ENCODE assay signal across 23 cellular contexts in genomic region chr6:158070513-158070912, GRCh38.
DNase-seq lines count a peak whose midpoint lies in the region; ATAC-seq and TF ChIP-seq lines count a peak whose summit lies in the region.
"Had no signal": no experiment of that assay in that cellular context is flagged by ENCODE, and none has a peak within 500 bp of the region (broad histone marks: within the 10 kb centered on the region; RNA-seq: fewer than 3 reads in every experiment).

No MANE protein-coding gene starts in this region.

- H3K36me3 Mint-ChIP-seq in chondrocyte (ENCODE audit: low read depth), result peaks cover 32% of the 10 kb centered on the region

- no TSS peak for BruUV-seq in PC-3 (replicated peaks; lab: Mats Ljungman, UMichigan)

- POLR2A ChIA-PET in PC-3 (lab: Charles Lee; ENCODE audit: unreplicated experiment), result no interaction called here

- H3F3A ChIP-seq in PC-3 (ENCODE audit: low read length, unreplicated experiment), result peaks cover 6% of the 10 kb centered on the region

- H3K4me1 Mint-ChIP-seq in chondrocyte (ENCODE audit: low read depth), result peaks cover 43% of the 10 kb centered on the region

- H3K27me3 ChIP-seq in PC-3 (ENCODE audit: low read length) (no peaks in the 10 kb centered on the region), mesenchymal stem cell (ENCODE audit: control insufficient read depth in 1 of 2, insufficient read depth in 1 of 2, low read length in 2 of 2) (no peaks in the 10 kb centered on the region)
- H3K27me3 ChIP-seq: breast epithelium, tibial nerve had no signal

- peaks cover 46% of the 10 kb centered on the region for H3K4me1 ChIP-seq in PC-3 (ENCODE audit: insufficient read depth, low read length)
- H3K4me1 ChIP-seq in mesenchymal stem cell (ENCODE audit: control insufficient read depth, insufficient read depth, low read depth, low read length), result peaks cover 24% of the 10 kb centered on the region
- H3K4me1 ChIP-seq: breast epithelium had no signal

- DNase-seq in Ammon's horn (ENCODE audit: low spot score), result peak; percentile 61
- no peak for DNase-seq in PC-3
- DNase-seq in chondrocyte (ENCODE audit: low spot score), result no peak
- no peak for DNase-seq in mesenchymal stem cell
- DNase-seq in T1000 (lab: John Stamatoyannopoulos, UW), result no peak
- DNase-seq in NCI-H2227 treated with DMSO at 0.1 percent for 48 hours (lab: John Stamatoyannopoulos, UW), result no peak
- DNase-seq in coronary artery (ENCODE audit: low spot score), result no peak
- DNase-seq: activated CD4-positive, alpha-beta T cell treated with anti-CD3 and anti-CD28 coated beads for 1 hour; activated naive CD8-positive, alpha-beta T cell treated with anti-CD3 and anti-CD28 coated beads, Interleukin-2, amount 10 ng/mL, durations not matched to agents 7 days and 5 days; CD8-positive, alpha-beta memory T cell; KG1; lower lobe of right lung; NCI-H146; NCI-H2171 treated with DMSO at 0.1 percent for 48 hours; NCI-H526; small intestine; stimulated activated naive CD4-positive, alpha-beta T cell had no signal

- no peak overlapping the region for H4K8ac ChIP-seq in mesenchymal stem cell (ENCODE audit: low read length)

- H4K91ac ChIP-seq in mesenchymal stem cell (ENCODE audit: low read length), result no peak overlapping the region

- H3K4me3 ChIP-seq in PC-3 (ENCODE audit: low read length) (no peak overlapping the region), mesenchymal stem cell (ENCODE audit: insufficient read depth in 1 of 2, low read depth in 1 of 2, low read length in 2 of 2) (no peak overlapping the region), coronary artery (no peak overlapping the region)
- H3K4me3 ChIP-seq: breast epithelium, lower lobe of right lung, tibial nerve had no signal

- no peaks in the 10 kb centered on the region for H3K79me2 ChIP-seq in PC-3 (ENCODE audit: low read length)

- 0 out of 2 replicates have a peak overlapping the region, but pooled peaks have one; percentile 59 for H3K4me2 ChIP-seq in PC-3 (ENCODE audit: low read length)
- no peak overlapping the region for H3K4me2 ChIP-seq in mesenchymal stem cell (ENCODE audit: low read length, poor library complexity, severe bottlenecking)

- H4K20me1 ChIP-seq in PC-3 (ENCODE audit: low read length), result no peaks in the 10 kb centered on the region

- no peak overlapping the region for H2BK15ac ChIP-seq in mesenchymal stem cell (ENCODE audit: low read depth, poor library complexity, severe bottlenecking)

- H3K14ac ChIP-seq in mesenchymal stem cell (ENCODE audit: low read length in 2 of 2), result no peak overlapping the region

- no peak overlapping the region for H2BK120ac ChIP-seq in mesenchymal stem cell (ENCODE audit: low read depth, low read length)

- intact Hi-C loops in PC-3 (cut with micrococcal nuclease), result no loop called here

- H3K9me3 Mint-ChIP-seq in chondrocyte (ENCODE audit: low read depth), result no peaks in the 10 kb centered on the region
- H3K9me3 Mint-ChIP-seq: activated naive CD8-positive, alpha-beta T cell treated with anti-CD3 and anti-CD28 coated beads, Interleukin-2, amount 10 ng/mL, durations not matched to agents 7 days and 5 days; activated T-helper 1 cell treated with anti-CD3 and anti-CD28 coated beads, Interleukin-12 subunit alpha, Interleukin-12 subunit beta, Interleukin-2, Interleukin-4 antibody, amounts not matched to agents 30 ng/mL and 10 ng/mL and 1 ng/mL, durations not matched to agents 14 hours and 24 hours and 36 hours; CD8-positive, alpha-beta memory T cell; dendritic cell treated with granulocyte-macrophage colony-stimulating factor and Interleukin-4, amounts not matched to agents 40 ng/mL and 50 ng/mL, for 4 days had no signal

- 97% methylated on average over 9 of the region's 10 CpGs for WGBS in mesenchymal stem cell

- H3K9me2 ChIP-seq in PC-3 (replicated peaks; ENCODE audit: low read length), result no peaks in the 10 kb centered on the region

- H3K9ac ChIP-seq in PC-3 (ENCODE audit: low read length) (peak overlapping the region; percentile 83), mesenchymal stem cell (ENCODE audit: low read length) (peak overlapping the region; percentile 30)

- peaks cover 20% of the 10 kb centered on the region for H3K79me1 ChIP-seq in mesenchymal stem cell (replicated peaks; ENCODE audit: low read length, poor library complexity, severe bottlenecking)

- CTCF ChIA-PET in PC-3 (lab: Charles Lee), result no interaction called here

- no peak overlapping the region for H2BK5ac ChIP-seq in mesenchymal stem cell (ENCODE audit: low read depth, low read length, poor library complexity, severe bottlenecking)

- no peak overlapping the region for H2BK12ac ChIP-seq in mesenchymal stem cell (ENCODE audit: low read length in 2 of 2)

- H2AFZ ChIP-seq in PC-3 (ENCODE audit: low read length), result no peak overlapping the region
- no peak overlapping the region for H2AFZ ChIP-seq in mesenchymal stem cell (ENCODE audit: low read depth, low read length)

- 0 out of 2 replicates have a peak, but pooled peaks cover 4% of the 10 kb centered on the region for H3K36me3 ChIP-seq in PC-3 (ENCODE audit: low read depth, low read length)
- peaks cover 63 to 86% of the 10 kb centered on the region in 2 experiments for H3K36me3 ChIP-seq in mesenchymal stem cell (ENCODE audit: control insufficient read depth in 1 of 2, insufficient read depth in 2 of 2, low read depth in 1 of 2, low read length in 2 of 2)
- H3K36me3 ChIP-seq: breast epithelium, tibial nerve had no signal

- no peak overlapping the region for H3K4ac ChIP-seq in mesenchymal stem cell (ENCODE audit: low read depth in 1 of 2, low read length in 2 of 2)

- H3K27ac ChIP-seq in PC-3 (ENCODE audit: low read length), result peak overlapping the region; percentile 98
- no peak overlapping the region for H3K27ac ChIP-seq in mesenchymal stem cell (ENCODE audit: low read length, poor library complexity, severe bottlenecking)
- peak overlapping the region in 1 of 2 donors; percentile 42 for H3K27ac ChIP-seq in coronary artery
- H3K27ac ChIP-seq: lower lobe of right lung had no signal

- no peak overlapping the region for H2AK5ac ChIP-seq in mesenchymal stem cell (ENCODE audit: low read length, severe bottlenecking)

- H3K9me3 ChIP-seq in PC-3 (ENCODE audit: low read length) (no peaks in the 10 kb centered on the region), mesenchymal stem cell (ENCODE audit: control insufficient read depth, low read length) (no peaks in the 10 kb centered on the region)
- H3K9me3 ChIP-seq: breast epithelium, lower lobe of right lung, tibial nerve had no signal

- no peak overlapping the region for H3K18ac ChIP-seq in mesenchymal stem cell (ENCODE audit: low read depth in 1 of 2, low read length in 2 of 2)

- TF ChIP-seq CTCF in PC-3 (conservative IDR thresholded peaks at IDR 0.05; ENCODE audit: low read depth, low read length) (no peak), chondrocyte (IDR thresholded peaks at IDR 0.05) (no peak), coronary artery (IDR thresholded peaks at IDR 0.05) (no peak)

- ATAC-seq in PC-3 (no peak), HG03039 (IDR thresholded peaks at IDR 0.05; ENCODE audit: unreplicated experiment) (no peak)
- ATAC-seq: HCT116, lower lobe of right lung had no signal

- no peak overlapping the region for H3K4me3 Mint-ChIP-seq in chondrocyte (ENCODE audit: unreplicated experiment)
- H3K4me3 Mint-ChIP-seq: activated naive CD8-positive, alpha-beta T cell treated with anti-CD3 and anti-CD28 coated beads, Interleukin-2, amount 10 ng/mL, durations not matched to agents 7 days and 5 days; activated T-helper 1 cell treated with anti-CD3 and anti-CD28 coated beads, Interleukin-12 subunit alpha, Interleukin-12 subunit beta, Interleukin-2, Interleukin-4 antibody, amounts not matched to agents 30 ng/mL and 10 ng/mL and 1 ng/mL, durations not matched to agents 14 hours and 24 hours and 36 hours; CD8-positive, alpha-beta memory T cell; dendritic cell treated with granulocyte-macrophage colony-stimulating factor and Interleukin-4, amounts not matched to agents 40 ng/mL and 50 ng/mL, for 4 days had no signal

- H3K23ac ChIP-seq in mesenchymal stem cell (ENCODE audit: low read length in 2 of 2), result no peak overlapping the region

- no peaks in the 10 kb centered on the region for H3K27me3 Mint-ChIP-seq in chondrocyte (ENCODE audit: low read depth)
- H3K27me3 Mint-ChIP-seq: activated naive CD8-positive, alpha-beta T cell treated with anti-CD3 and anti-CD28 coated beads, Interleukin-2, amount 10 ng/mL, durations not matched to agents 7 days and 5 days; CD8-positive, alpha-beta memory T cell; dendritic cell treated with granulocyte-macrophage colony-stimulating factor and Interleukin-4, amounts not matched to agents 40 ng/mL and 50 ng/mL, for 4 days had no signal

- peak overlapping the region; percentile 93 for H3K27ac Mint-ChIP-seq in chondrocyte (ENCODE audit: unreplicated experiment)
- H3K27ac Mint-ChIP-seq: activated naive CD8-positive, alpha-beta T cell treated with anti-CD3 and anti-CD28 coated beads, Interleukin-2, amount 10 ng/mL, durations not matched to agents 7 days and 5 days; activated T-helper 1 cell treated with anti-CD3 and anti-CD28 coated beads, Interleukin-12 subunit alpha, Interleukin-12 subunit beta, Interleukin-2, Interleukin-4 antibody, amounts not matched to agents 30 ng/mL and 10 ng/mL and 1 ng/mL, durations not matched to agents 14 hours and 24 hours and 36 hours; dendritic cell treated with granulocyte-macrophage colony-stimulating factor and Interleukin-4, amounts not matched to agents 40 ng/mL and 50 ng/mL, for 4 days had no signal
